ENCODE assay signal across 8 cellular contexts in the genomic region with DNA sequence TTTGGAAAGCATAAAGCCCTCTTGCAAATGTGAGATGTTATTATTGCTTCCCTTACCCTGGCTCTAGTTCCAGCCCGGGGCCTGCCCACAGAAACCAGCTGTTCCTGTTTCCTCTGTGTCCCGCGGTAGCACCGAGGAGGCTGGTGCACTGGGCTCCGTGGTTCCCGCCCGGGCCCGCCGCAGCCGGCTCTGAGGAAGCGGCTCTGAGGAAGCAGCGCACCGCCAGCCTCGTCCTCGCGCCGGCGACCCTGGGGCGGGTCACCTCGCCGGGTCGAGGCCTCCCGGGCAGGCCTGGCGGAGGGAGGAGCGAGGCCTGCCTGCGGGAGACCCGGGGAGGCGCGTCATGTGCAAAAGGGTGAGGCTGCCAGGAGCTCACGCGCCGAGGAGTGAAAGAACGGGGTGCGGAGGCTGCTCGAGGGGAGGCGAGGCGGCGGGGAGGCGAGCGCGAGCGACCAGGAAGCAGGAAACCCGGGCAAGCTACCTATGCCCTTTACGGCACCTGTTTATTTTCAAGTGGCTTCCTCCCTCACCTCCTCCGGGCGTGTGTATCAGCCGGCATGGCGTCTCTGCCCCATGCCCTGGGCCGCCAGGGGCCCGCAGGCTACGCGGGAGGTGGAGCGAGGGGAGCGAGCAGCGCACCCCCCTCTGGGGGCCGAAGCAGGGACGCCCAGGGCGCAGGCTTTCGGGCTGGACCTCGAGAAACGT.
DNase-seq lines count a peak whose midpoint lies in the region; ATAC-seq and TF ChIP-seq lines count a peak whose summit lies in the region.

No MANE protein-coding gene starts in this region.

- H3K4me1 ChIP-seq in adipocyte (ENCODE audit: control insufficient read depth, insufficient read depth, low read length) (no peaks in the 10 kb centered on the region), right atrium auricular region (no peaks in the 10 kb centered on the region), psoas muscle (peaks cover 2% of the 10 kb centered on the region)

- no peaks in the 10 kb centered on the region for H3K27me3 ChIP-seq in adipocyte (replicated peaks; ENCODE audit: control insufficient read depth, insufficient read depth, low read length)
- H3K27me3 ChIP-seq in right atrium auricular region, result no peaks in the 10 kb centered on the region
- H3K27me3 ChIP-seq in psoas muscle (ENCODE audit: insufficient read depth in 3 of 3, low read length in 2 of 3), result peaks cover 0 to 11% (median 0%) of the 10 kb centered on the region in 3 donors

- WGBS in psoas muscle, 3 donors, result 1 to 3% (median 3%) methylated on average over 49 to 61 of the region's 61 CpGs

- no peaks in the 10 kb centered on the region for H3K9me3 ChIP-seq in adipocyte (ENCODE audit: control insufficient read depth, low read length)
- no peaks in the 10 kb centered on the region for H3K9me3 ChIP-seq in right atrium auricular region
- no peaks in the 10 kb centered on the region for H3K9me3 ChIP-seq in psoas muscle

- peak overlapping the region; percentile 78 for H3K9ac ChIP-seq in adipocyte (ENCODE audit: low read length)

- no peaks in the 10 kb centered on the region for H3K36me3 ChIP-seq in adipocyte (ENCODE audit: control insufficient read depth, insufficient read depth, low read length, severe bottlenecking)
- H3K36me3 ChIP-seq in right atrium auricular region, result no peaks in the 10 kb centered on the region
- H3K36me3 ChIP-seq in psoas muscle (ENCODE audit: insufficient read depth in 1 of 2, low read depth in 1 of 2), result no peaks in the 10 kb centered on the region

- TF ChIP-seq CTCF in AG10803 (conservative IDR thresholded peaks at IDR 0.05; ENCODE audit: low read length), result 0 out of 2 replicates have a peak, but pooled peaks have one; percentile 8
- peak in 1 of 2 donors; percentile 43 for TF ChIP-seq CTCF in right atrium auricular region (IDR thresholded peaks at IDR 0.05)
- TF ChIP-seq CTCF in psoas muscle (IDR thresholded peaks at IDR 0.05), result peak; percentile 9

- intact Hi-C loops in psoas muscle (cut with DNase I), result no loop called here

- ATAC-seq in HG03280 (IDR thresholded peaks at IDR 0.05; ENCODE audit: unreplicated experiment) (peak; percentile 79), SK-N-SH treated with all-trans-retinoic acid at 6 μM for 48 hours (peak; percentile 87), psoas muscle (peak; percentile 57 to 73 (median 64))

- DNase-seq in AG10803 (ENCODE audit: low read depth) (peak; percentile 12), adipocyte (ENCODE audit: low read depth) (peak; percentile 62), right atrium auricular region (ENCODE audit: low spot score) (peak; percentile 69), psoas muscle (peak; percentile 41 to 66), NCI-H446 treated with DMSO at 0.1 percent for 48 hours (lab: John Stamatoyannopoulos, UW) (no peak)

- H3K27ac ChIP-seq in right atrium auricular region, result peak overlapping the region in 1 of 2 donors; percentile 51
- H3K27ac ChIP-seq in psoas muscle, result no peak overlapping the region

- H3K4me3 ChIP-seq in AG10803 (ENCODE audit: low read length) (peak overlapping the region; percentile 62), adipocyte (ENCODE audit: low read length) (peak overlapping the region; percentile 86), right atrium auricular region (peak overlapping the region; percentile 43 to 65), psoas muscle (peak overlapping the region; percentile 73)

- TF ChIP-seq POLR2A in GM18951 (IDR thresholded peaks at IDR 0.05; ENCODE audit: extremely low read depth, insufficient read depth, insufficient read length), result peak; percentile 59

- in situ Hi-C loops in GM18951 (cut with MboI; ENCODE audit: low sequenced_read_pairs, unreplicated experiment), result no loop called here

TF ChIP-seq in SK-N-SH treated with all-trans-retinoic acid at 6 μM for 48 hours, 23 proteins besides CTCF, POLR2A, EP300 and RAD21:
- TF ChIP-seq ESRRG (CRISPR knock-in tag; IDR thresholded peaks at IDR 0.05) (no peak), PATZ1 (CRISPR knock-in tag; IDR thresholded peaks at IDR 0.05; ENCODE audit: borderline replicate concordance) (peak; percentile 38; the same call in 1 of the 2 replicates)
